In the genomic region with DNA sequence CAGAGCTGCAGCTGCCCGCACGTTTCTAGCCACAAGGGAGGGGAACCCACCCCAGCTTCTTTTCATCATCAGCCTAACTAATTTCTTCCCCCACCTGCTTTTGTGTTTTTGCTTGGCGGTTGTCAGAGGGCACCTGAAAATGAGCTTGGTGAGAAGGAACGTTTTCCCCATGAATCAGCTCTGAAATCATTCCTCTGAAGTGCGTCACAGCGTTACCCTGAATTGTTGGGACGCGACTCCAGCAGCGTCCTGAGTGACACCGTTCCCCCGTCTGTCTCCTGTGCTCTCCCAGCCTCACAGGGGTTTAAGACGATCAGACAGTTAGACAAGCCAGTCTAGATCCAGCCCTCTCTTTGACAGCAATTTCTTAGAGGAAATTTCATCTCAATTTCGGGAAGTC, we compare ENCODE assay signal across 24 cellular contexts.
"Had no signal": no experiment of that assay in that cellular context is flagged by ENCODE, and none has a peak within 500 bp of the region (broad histone marks: within the 10 kb centered on the region; RNA-seq: fewer than 3 reads in every experiment).

No MANE protein-coding gene starts in this region.

- H3K27ac ChIP-seq: neutrophil, ovary, prostate gland, sigmoid colon, stomach, thyroid gland, upper lobe of left lung had no signal

- H3K27me3 ChIP-seq: neutrophil, ovary, sigmoid colon, stomach, thyroid gland, upper lobe of left lung had no signal

- DNase-seq: activated B cell treated with CpG ODN at 0.5 μM for 24 hours; activated CD4-positive, alpha-beta T cell treated with anti-CD3 and anti-CD28 coated beads, Interleukin-2, amount 50 U/mL, for 1 hour; activated CD8-positive, alpha-beta T cell treated with anti-CD3 and anti-CD28 coated beads for 36 hours; activated naive CD4-positive, alpha-beta T cell; activated T-cell treated with anti-CD3 and anti-CD28 coated beads, Interleukin-2, amount 50 U/mL, for 48 hours; cortex of kidney; foreskin fibroblast; left cardiac atrium; left ventricle myocardium superior; ovary; sigmoid colon; small intestine; stimulated activated CD4-positive, alpha-beta T cell treated with anti-CD3 and anti-CD28 coated beads, Interleukin-4, amount 100 ng/mL, for 4 hours; stimulated activated CD8-positive, alpha-beta memory T cell treated with anti-CD3 and anti-CD28 coated beads, Interleukin-4, amount 100 ng/mL, for 48 hours; stomach; SW 1271; T-helper 17 cell; thyroid gland had no signal

- H3K4me3 ChIP-seq: ovary, prostate gland, sigmoid colon, stomach, thyroid gland, upper lobe of left lung had no signal

- ATAC-seq: activated CD8-positive, alpha-beta T cell treated with anti-CD3 and anti-CD28 coated beads for 36 hours; activated naive CD4-positive, alpha-beta T cell treated with anti-CD3 and anti-CD28 coated beads, Interleukin-2, amount 50 U/mL, for 72 hours; esophagus mucosa; left cardiac atrium; left ventricle myocardium superior; stimulated activated memory B cell treated with anti-CD40 and anti-IgM and Interleukin-4, amounts not matched to agents 10 μg/mL and 1 μg/mL and 100 μg/mL, for 72 hours; T-helper 17 cell had no signal

- H3K36me3 ChIP-seq: neutrophil, ovary, prostate gland, sigmoid colon, stomach, thyroid gland, upper lobe of left lung had no signal

- H3K9me3 ChIP-seq: neutrophil, ovary, prostate gland, thyroid gland, upper lobe of left lung had no signal
